ENCODE assay signal across 16 cellular contexts in genomic region chr11:83438438-83438837, GRCh38.
DNase-seq lines count a peak whose midpoint lies in the region; ATAC-seq and FAIRE-seq lines count a peak whose summit lies in the region.
"Had no signal": no experiment of that assay in that cellular context is flagged by ENCODE, and none has a peak within 500 bp of the region (broad histone marks: within the 10 kb centered on the region; RNA-seq: fewer than 3 reads in every experiment).

No MANE protein-coding gene starts in this region.

- no peaks in the 10 kb centered on the region for H3K4me1 Mint-ChIP-seq in memory B cell
- H3K4me1 Mint-ChIP-seq: T-cell had no signal

- H3K27ac Mint-ChIP-seq in memory B cell: no peak overlapping the region
- H3K27ac Mint-ChIP-seq: T-cell had no signal

- no peaks in the 10 kb centered on the region for H3K9me3 Mint-ChIP-seq in memory B cell
- H3K9me3 Mint-ChIP-seq: T-cell had no signal

- FAIRE-seq in HTR-8/SVneo (lab: Jason Lieb, UNC): no peak
- FAIRE-seq: A549, G401.6, pancreas had no signal

- DNase-seq in AML-193 (lab: John Stamatoyannopoulos, UW) (peak; percentile 44 to 46), KBM-7 (peak; percentile 12), SKM-1 (lab: John Stamatoyannopoulos, UW; ENCODE audit: unreplicated experiment) (peak; percentile 86), memory B cell (ENCODE audit: low spot score in 2 of 2) (no peak), HUDEP-2 (lab: John Stamatoyannopoulos, UW; ENCODE audit: unreplicated experiment in 76 of 76) (no peak), HTR-8/SVneo (ENCODE audit: insufficient read length, low spot score) (no peak)
- DNase-seq: activated CD4-positive, alpha-beta T cell treated with anti-CD3 and anti-CD28 coated beads, Interleukin-2, amount 50 U/mL, for 1 hour; amniotic stem cell; NK-92 treated with Interleukin-12 subunit alpha and Interleukin-12 subunit beta, amount 100 ng/mL, for 24 hours; pancreas; stimulated activated CD4-positive, alpha-beta T cell treated with anti-CD3 and anti-CD28 coated beads, Interleukin-2, amount 100 ng/mL, for 48 hours; T-cell had no signal

- ATAC-seq in memory B cell (ENCODE audit: low read depth) (peak; percentile 64), HG02642 (IDR thresholded peaks at IDR 0.05; ENCODE audit: poor library complexity, unreplicated experiment) (no peak), GM18907 (IDR thresholded peaks at IDR 0.05; ENCODE audit: unreplicated experiment) (no peak)
- ATAC-seq: A549, T-cell had no signal

- H3K27me3 Mint-ChIP-seq in memory B cell: peaks cover 2% of the 10 kb centered on the region

- H3K36me3 Mint-ChIP-seq in memory B cell: no peaks in the 10 kb centered on the region
- H3K36me3 Mint-ChIP-seq: T-cell had no signal

- in situ Hi-C loops in KBM-7 (cut with MboI; ENCODE audit: low pct_unique_long_range_greater_than_20kb, low sequenced_read_pairs): no loop called here

- H3K4me3 Mint-ChIP-seq in memory B cell: no peak overlapping the region
- H3K4me3 Mint-ChIP-seq: T-cell had no signal

Comparison
In these comparisons a context has a peak if more than half of its experiments do, and no peak if none do; other contexts are left out.
1. DNase-seq: peak in AML-193 (2 of 2), KBM-7 (single experiment) and SKM-1 (single experiment); none in memory B cell (0 of 2), HUDEP-2 (0 of 76) and HTR-8/SVneo (single experiment).